8 cellular contexts compared by ENCODE assay signal in genomic region chr4:152454398-152455011, GRCh38.
A peak's percentile ranks its signal among the peaks of the same experiment; 100 is the strongest.
DNase-seq lines count a peak whose midpoint lies in the region; ATAC-seq, FAIRE-seq and TF ChIP-seq lines count a peak whose summit lies in the region.

No MANE protein-coding gene starts in this region.

- H2AFZ ChIP-seq in KMS-11 (ENCODE audit: low read depth), result no peak overlapping the region
- no peak overlapping the region for H2AFZ ChIP-seq in keratinocyte (ENCODE audit: control insufficient read depth, low read length)

- H4K20me1 ChIP-seq in KMS-11 (ENCODE audit: insufficient read depth) (peaks cover 5% of the 10 kb centered on the region), keratinocyte (ENCODE audit: control insufficient read depth, extremely low read depth, insufficient read depth, low read length) (peaks cover 4% of the 10 kb centered on the region)

- no peak overlapping the region for H3K9ac ChIP-seq in KMS-11
- H3K9ac ChIP-seq in keratinocyte (ENCODE audit: control insufficient read depth, extremely low read depth, insufficient read depth, low read length), result no peak overlapping the region

- DNase-seq in D721Med (ENCODE audit: insufficient read length, low spot score), result no peak
- DNase-seq in keratinocyte (ENCODE audit: low read depth, low spot score), result no peak
- DNase-seq in nucleus accumbens (lab: John Stamatoyannopoulos, UW), result no peak
- DNase-seq in NCI-H345 treated with DMSO at 0.1 percent for 48 hours (lab: John Stamatoyannopoulos, UW; ENCODE audit: unreplicated experiment), result no peak
- DNase-seq in anterior cingulate cortex (lab: John Stamatoyannopoulos, UW), result no peak

- dilution Hi-C loops in keratinocyte (cut with MboI; ENCODE audit: extremely low pct_ligation_motif_present, low sequenced_read_pairs), result no loop called here

- no peak overlapping the region for H3K4me2 ChIP-seq in KMS-11
- H3K4me2 ChIP-seq in keratinocyte (ENCODE audit: control insufficient read depth, extremely low read depth, insufficient read depth, low read depth, low read length), result no peak overlapping the region

- no peaks in the 10 kb centered on the region for H3K9me3 ChIP-seq in keratinocyte (ENCODE audit: control insufficient read depth, low read depth, low read length)

- H3K4me1 ChIP-seq in KMS-11 (ENCODE audit: low read depth, poor library complexity, severe bottlenecking) (peaks cover 19% of the 10 kb centered on the region), keratinocyte (ENCODE audit: control insufficient read depth, extremely low read depth, insufficient read depth, low read length) (no peaks in the 10 kb centered on the region)

- H3K4me3 ChIP-seq in KMS-11 (IDR thresholded peaks at IDR 0.05; ENCODE audit: insufficient read depth, low read depth, low read length), result no peak overlapping the region
- no peak overlapping the region for H3K4me3 ChIP-seq in WI38 (ENCODE audit: low read depth, low read length)
- H3K4me3 ChIP-seq in keratinocyte (ENCODE audit: control insufficient read depth in 2 of 3, extremely low read depth in 1 of 3, insufficient read depth in 2 of 3, low read depth in 1 of 3, low read length in 3 of 3), result no peak overlapping the region

- TF ChIP-seq CTCF in D721Med (IDR thresholded peaks at IDR 0.05; ENCODE audit: insufficient read depth, missing control alignments), result peak; percentile 50
- peak; percentile 75 for TF ChIP-seq CTCF in KMS-11 (conservative IDR thresholded peaks at IDR 0.05; ENCODE audit: low read depth, low read length)
- peak; percentile 42; the same call in 1 of the 2 replicates for TF ChIP-seq CTCF in WI38 (IDR thresholded peaks at IDR 0.05; ENCODE audit: low read depth, low read length)
- TF ChIP-seq CTCF in keratinocyte (optimal IDR thresholded peaks at IDR 0.05 in 1 of 3, IDR thresholded peaks at IDR 0.05 in 1 of 3, conservative IDR thresholded peaks at IDR 0.05 in 1 of 3; ENCODE audit: extremely low read depth in 1 of 3, insufficient read depth in 2 of 3, low read length in 3 of 3), result peak in 2 of 3 experiments; percentile 37 to 49

- H3K27me3 ChIP-seq in KMS-11 (ENCODE audit: insufficient read depth, low read depth), result no peaks in the 10 kb centered on the region
- no peaks in the 10 kb centered on the region for H3K27me3 ChIP-seq in keratinocyte (ENCODE audit: control insufficient read depth, extremely low read depth, insufficient read depth, low read length)

- H3K9me1 ChIP-seq in keratinocyte (ENCODE audit: control insufficient read depth, extremely low read depth, insufficient read depth, low read length), result no peaks in the 10 kb centered on the region

- no peaks in the 10 kb centered on the region for H3K36me3 ChIP-seq in KMS-11 (ENCODE audit: insufficient read depth)
- H3K36me3 ChIP-seq in keratinocyte (ENCODE audit: control insufficient read depth in 2 of 2, extremely low read depth in 1 of 2, insufficient read depth in 2 of 2, low read length in 2 of 2), result no peaks in the 10 kb centered on the region

- no peak overlapping the region for H3K27ac ChIP-seq in KMS-11
- no peak overlapping the region for H3K27ac ChIP-seq in keratinocyte (ENCODE audit: control insufficient read depth, insufficient read depth, low read length)

- FAIRE-seq in D721Med (lab: Jason Lieb, UNC) (no peak), keratinocyte (lab: Jason Lieb, UNC) (no peak)

- H3K79me2 ChIP-seq in KMS-11 (ENCODE audit: insufficient read depth, low read depth) (peaks cover 71% of the 10 kb centered on the region; the same call in 1 of the 2 replicates), keratinocyte (ENCODE audit: control insufficient read depth, insufficient read depth, low read length) (peaks cover 45% of the 10 kb centered on the region)

- ATAC-seq in HG03039 (IDR thresholded peaks at IDR 0.05; ENCODE audit: unreplicated experiment), result no peak
